11 cellular contexts compared by ENCODE assay signal in the genomic region with DNA sequence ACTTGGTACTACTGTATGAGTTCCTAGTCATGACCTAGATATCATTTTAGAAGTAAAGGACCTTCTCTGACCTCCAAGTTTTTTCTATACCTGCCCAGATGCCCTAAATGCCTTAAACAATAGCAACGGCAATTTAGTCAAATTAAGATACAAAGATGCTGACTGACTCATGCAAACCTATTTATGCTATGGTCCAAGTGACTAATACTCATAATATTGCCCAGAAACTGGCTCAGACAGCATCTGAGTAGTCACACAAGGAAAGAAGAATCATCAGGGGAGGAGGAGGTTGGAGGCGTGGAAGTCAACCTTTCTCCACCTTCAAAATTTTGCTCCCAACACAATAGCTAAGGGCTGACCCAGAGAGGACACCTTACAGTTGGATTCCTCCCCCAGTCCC. TPM values are rescaled to one million over a fixed set of nuclear protein-coding genes. Genes with fewer than 3 reads are reported as not detected.
DNase-seq lines count a peak whose midpoint lies in the region; ATAC-seq, FAIRE-seq and TF ChIP-seq lines count a peak whose summit lies in the region.
"Had no signal": no experiment of that assay in that cellular context is flagged by ENCODE, and none has a peak within 500 bp of the region (broad histone marks: within the 10 kb centered on the region; RNA-seq: fewer than 3 reads in every experiment).

No MANE protein-coding gene starts in this region.

- H3K9ac ChIP-seq in skeletal muscle satellite cell (ENCODE audit: low read depth, low read length): peak overlapping the region; percentile 15

- no peak for TF ChIP-seq CTCF in esophagus muscularis mucosa (IDR thresholded peaks at IDR 0.05)

- peak overlapping the region; percentile 17 for H3K4me2 ChIP-seq in skeletal muscle satellite cell (ENCODE audit: low read length)

- no peak for ATAC-seq in HG02938 (IDR thresholded peaks at IDR 0.05; ENCODE audit: unreplicated experiment)
- ATAC-seq in HG03378 (IDR thresholded peaks at IDR 0.05; ENCODE audit: unreplicated experiment): no peak
- ATAC-seq: GM12878 had no signal

- peaks cover 1 to 9% (median 5%) of the 10 kb centered on the region in 4 donors for H3K36me3 ChIP-seq in esophagus muscularis mucosa
- no peaks in the 10 kb centered on the region for H3K36me3 ChIP-seq in skeletal muscle satellite cell (ENCODE audit: insufficient read depth, low read length)
- peaks cover 4 to 5% of the 10 kb centered on the region in 2 donors for H3K36me3 ChIP-seq in small intestine (ENCODE audit: control insufficient read depth in 2 of 2, insufficient read depth in 2 of 2, low read length in 2 of 2)

- no peak for TF ChIP-seq POLR2A in esophagus muscularis mucosa (IDR thresholded peaks at IDR 0.05; ENCODE audit: low read depth)

- H3K4me3 ChIP-seq in esophagus muscularis mucosa (no peak overlapping the region), skeletal muscle satellite cell (ENCODE audit: low read length) (no peak overlapping the region), small intestine (ENCODE audit: low read depth in 1 of 2, low read length in 2 of 2) (no peak overlapping the region)
- H3K4me3 ChIP-seq: GM12878 had no signal

- no peaks in the 10 kb centered on the region for H3K9me3 ChIP-seq in esophagus muscularis mucosa
- no peaks in the 10 kb centered on the region for H3K9me3 ChIP-seq in skeletal muscle satellite cell (replicated peaks; ENCODE audit: low read length)
- no peaks in the 10 kb centered on the region for H3K9me3 ChIP-seq in small intestine (ENCODE audit: control insufficient read depth, low read depth)

- no peak for TF ChIP-seq EP300 in esophagus muscularis mucosa (IDR thresholded peaks at IDR 0.05)

- H3K27me3 ChIP-seq in esophagus muscularis mucosa (no peaks in the 10 kb centered on the region), skeletal muscle satellite cell (ENCODE audit: control insufficient read depth, insufficient read depth, low read length) (no peaks in the 10 kb centered on the region), small intestine (ENCODE audit: control insufficient read depth in 2 of 2, insufficient read depth in 2 of 2, low read length in 2 of 2) (no peaks in the 10 kb centered on the region)

- H3K27ac ChIP-seq in esophagus muscularis mucosa (replicated peaks in 1 of 4) (peak overlapping the region; percentile 79 to 86 (median 84)), small intestine (ENCODE audit: low read depth in 1 of 2, low read length in 1 of 2) (peak overlapping the region in 1 of 2 donors; percentile 10)

- WGBS in esophagus muscularis mucosa: 33% methylated on average over 2 of the region's 2 CpGs
- WGBS in small intestine, 3 donors: 72 to 78% (median 75%) methylated on average over 2 of the region's 2 CpGs

- DNase-seq in ELR (ENCODE audit: low read depth) (peak; percentile 93), RPMI7951 (ENCODE audit: low read depth) (peak; percentile 69), esophagus muscularis mucosa (ENCODE audit: extremely low spot score) (no peak), islet precursor cell (no peak), small intestine (no peak)
- DNase-seq: H7 had no signal

- FAIRE-seq in small intestine (lab: Jason Lieb, UNC): no peak
- FAIRE-seq: GM12878 had no signal

- intact Hi-C loops in esophagus muscularis mucosa (cut with DNase I): no loop called here

- H3K4me1 ChIP-seq in esophagus muscularis mucosa: peaks cover 92 to 99% (median 97%) of the 10 kb centered on the region in 4 donors
- H3K4me1 ChIP-seq in skeletal muscle satellite cell (ENCODE audit: control insufficient read depth, insufficient read depth, low read length): peaks cover 54% of the 10 kb centered on the region
- peaks cover 25 to 27% of the 10 kb centered on the region in 2 donors for H3K4me1 ChIP-seq in small intestine (ENCODE audit: control insufficient read depth in 2 of 2, insufficient read depth in 1 of 2, low read depth in 1 of 2, low read length in 1 of 2)

RNA-seq across cellular contexts. Expression of gene FYCO1, which starts 6.8 kb away (rescaled TPM):
- 6.4 and 6.6 TPM in 2 replicates for total RNA-seq in RPMI7951 (2014; rRNA removed; shearing (Covaris generic))
- 100 to 1,000 TPM in 1 of 4 donors, 10 to 100 TPM in 3; 64.1 to 122 (median 93.8) TPM for total RNA-seq in esophagus muscularis mucosa
- 11.1 and 11.9 TPM in 2 replicates for total RNA-seq in skeletal muscle satellite cell (2012; rRNA removed)
- polyA plus RNA-seq in small intestine: 1 to 10 TPM; 6.5 to 9.6 (median 8.3) TPM

RNA-seq across cellular contexts. Expression of gene XCR1, which starts 38.5 kb away (rescaled TPM):
- not detected in 2 replicates for total RNA-seq in RPMI7951 (2014; rRNA removed; shearing (Covaris generic))
- under 1 TPM in 1 of 4 donors, not detected in 3; 0.17 TPM for total RNA-seq in esophagus muscularis mucosa
- total RNA-seq in skeletal muscle satellite cell (2012; rRNA removed): not detected in 2 replicates
- under 1 TPM in 2 of 3 donors, not detected in 1; under 0.01 to 0.13 TPM for polyA plus RNA-seq in small intestine
- total RNA-seq: H7, OCI-LY7 had no signal

RNA-seq across cellular contexts. Expression of gene CXCR6, which starts 45.5 kb away (rescaled TPM):
- not detected in 2 replicates for total RNA-seq in RPMI7951 (2014; rRNA removed; shearing (Covaris generic))
- 1 to 10 TPM in 1 of 4 donors, under 1 TPM in 3; 0.39 to 7.1 (median 0.49) TPM for total RNA-seq in esophagus muscularis mucosa
- total RNA-seq in skeletal muscle satellite cell (2012; rRNA removed): not detected in 2 replicates
- polyA plus RNA-seq in small intestine: 1 to 10 TPM in 2 of 3 donors, under 1 TPM in 1; 0.45 to 2.7 (median 2.2) TPM
- total RNA-seq: GM12878, H7, OCI-LY7 had no signal

Comparison
In these comparisons a context has a peak if more than half of its experiments do, and no peak if none do; other contexts are left out.
1. DNase-seq: peak in ELR (single experiment) and RPMI7951 (single experiment); none in esophagus muscularis mucosa (single experiment), islet precursor cell (single experiment) and small intestine (single experiment).